Comparison of ENCODE assay signal across 14 cellular contexts in the genomic region with DNA sequence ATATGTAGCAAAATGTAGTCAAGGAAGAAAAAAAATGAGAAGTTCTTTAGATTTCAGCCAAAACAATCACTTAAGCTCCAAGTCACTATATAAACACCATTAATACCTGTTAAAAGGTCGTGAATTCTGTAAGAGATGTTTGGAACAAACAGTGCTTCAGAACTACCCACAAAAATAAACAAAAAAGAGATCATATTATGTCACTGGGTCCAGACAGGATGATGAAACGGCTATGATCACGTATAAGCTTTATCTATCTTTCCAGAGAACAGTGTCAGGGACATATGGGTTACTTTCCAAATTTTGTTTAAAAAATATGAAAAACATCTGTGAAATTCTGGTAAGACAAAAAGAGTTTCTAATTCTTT.
A peak's percentile ranks its signal among the peaks of the same experiment; 100 is the strongest.
DNase-seq lines count a peak whose midpoint lies in the region; ATAC-seq, FAIRE-seq and TF ChIP-seq lines count a peak whose summit lies in the region.
"Had no signal": no experiment of that assay in that cellular context is flagged by ENCODE, and none has a peak within 500 bp of the region (broad histone marks: within the 10 kb centered on the region; RNA-seq: fewer than 3 reads in every experiment).

No MANE protein-coding gene starts in this region.

- H3K4me3 ChIP-seq in HepG2 (replicated peaks in 1 of 3; ENCODE audit: insufficient read depth in 1 of 3, low read depth in 2 of 3, low read length in 3 of 3) = 0 out of 6 replicates have a peak overlapping the region, but pooled peaks of 1 of the 3 experiments have one; percentile 14
- H3K4me3 ChIP-seq in suprapubic skin = no peak overlapping the region
- no peak overlapping the region for H3K4me3 ChIP-seq in ovary
- H3K4me3 ChIP-seq: gastrocnemius medialis, smooth muscle cell had no signal

- peak; percentile 74 for ATAC-seq in HepG2
- ATAC-seq: gastrocnemius medialis, natural killer cell had no signal

- WGBS in HepG2 (ENCODE audit: low lambda C conversion rate) = 2% methylated on average over 3 of the region's 3 CpGs
- 52% methylated on average over 3 of the region's 3 CpGs for WGBS in suprapubic skin
- WGBS in ovary, 3 donors = 5 to 18% (median 7%) methylated on average over 3 of the region's 3 CpGs

- H2AFZ ChIP-seq in HepG2 (ENCODE audit: low read length) = no peak overlapping the region

- no peaks in the 10 kb centered on the region for H4K20me1 ChIP-seq in HepG2 (ENCODE audit: insufficient read depth, low read length)

- CTCF ChIA-PET in HepG2 (lab: Yijun Ruan, JAX; ENCODE audit: low intra/inter-chr PET ratio, low total read pairs) = no interaction called here

- H3K9me3 ChIP-seq in HepG2 (ENCODE audit: low read length) (no peaks in the 10 kb centered on the region), suprapubic skin (no peaks in the 10 kb centered on the region), ovary (no peaks in the 10 kb centered on the region)
- H3K9me3 ChIP-seq: gastrocnemius medialis had no signal

- in situ Hi-C loops in HepG2 (cut with HindIII; ENCODE audit: extremely low pct_ligation_motif_present, low pct_unique_long_range_greater_than_20kb) = no loop called here

- H3K27me3 ChIP-seq in HepG2 (ENCODE audit: control insufficient read depth in 1 of 2, insufficient read depth in 2 of 2, low read length in 2 of 2) (no peaks in the 10 kb centered on the region), suprapubic skin (no peaks in the 10 kb centered on the region), ovary (no peaks in the 10 kb centered on the region)
- H3K27me3 ChIP-seq: gastrocnemius medialis had no signal

- FAIRE-seq in HepG2 (lab: Jason Lieb, UNC) = peak; percentile 56
- FAIRE-seq: keratinocyte had no signal

- intact Hi-C loops in HepG2 (cut with micrococcal nuclease; ENCODE audit: unreplicated experiment) = loop anchor here (2.0 kb wide), 1 partner anchor 53 kb away; no protein-coding TSS in a partner anchor
- intact Hi-C loops in ovary (cut with DNase I) = no loop called here

- TF ChIP-seq POLR2A in HepG2 (IDR thresholded peaks at IDR 0.05; ENCODE audit: insufficient read depth in 1 of 2, low read depth in 2 of 2, low read length in 2 of 2) = no peak
- TF ChIP-seq POLR2A in suprapubic skin (IDR thresholded peaks at IDR 0.05) = no peak
- TF ChIP-seq POLR2A in ovary (IDR thresholded peaks at IDR 0.05) = no peak

- peak in 1 of 2 experiments; percentile 89; a peak in 2 of 4 replicates for TF ChIP-seq EP300 in HepG2 (IDR thresholded peaks at IDR 0.05; ENCODE audit: low read depth in 2 of 2, low read length in 2 of 2)
- peak; percentile 56; the same call in 1 of the 2 replicates for TF ChIP-seq EP300 in HepG2 (CRISPR knock-in tag; IDR thresholded peaks at IDR 0.05; ENCODE audit: borderline replicate concordance)
- no peak for TF ChIP-seq EP300 in suprapubic skin (IDR thresholded peaks at IDR 0.05)
- TF ChIP-seq EP300 in ovary (IDR thresholded peaks at IDR 0.05) = no peak

- TF ChIP-seq RAD21 in HepG2 (CRISPR knock-in tag; IDR thresholded peaks at IDR 0.05) = no peak

- H3K4me1 ChIP-seq in HepG2 (ENCODE audit: insufficient read depth, low read length) (peaks cover 72% of the 10 kb centered on the region), suprapubic skin (peaks cover 28% of the 10 kb centered on the region), ovary (ENCODE audit: insufficient read depth) (peaks cover 13% of the 10 kb centered on the region)

- TF ChIP-seq CTCF in HepG2 (CRISPR knock-in tag; IDR thresholded peaks at IDR 0.05) = no peak
- TF ChIP-seq CTCF in suprapubic skin (IDR thresholded peaks at IDR 0.05) = no peak
- TF ChIP-seq CTCF in ovary (IDR thresholded peaks at IDR 0.05) = no peak

- peaks cover 7% of the 10 kb centered on the region for H3K79me2 ChIP-seq in HepG2 (ENCODE audit: insufficient read depth, low read length)

- POLR2A ChIA-PET in HepG2 (lab: Yijun Ruan, JAX) = interaction anchor here (1.1 to 2.6 kb wide), 7 partner anchors 9 to 114 kb away, joined by 3 to 42 read pairs (median 6); a partner anchor contains a TSS

- H3K9ac ChIP-seq in HepG2 (ENCODE audit: insufficient read depth, low read depth, low read length) = peak overlapping the region; percentile 61; the same call in 1 of the 2 replicates

- H3K36me3 ChIP-seq in HepG2 (replicated peaks in 1 of 2; ENCODE audit: control insufficient read depth in 1 of 2, insufficient read depth in 2 of 2, low read length in 2 of 2) (no peaks in the 10 kb centered on the region), suprapubic skin (no peaks in the 10 kb centered on the region), ovary (no peaks in the 10 kb centered on the region)
- H3K36me3 ChIP-seq: gastrocnemius medialis had no signal

- DNase-seq in NCI-H2107 treated with DMSO at 0.1 percent for 48 hours (lab: John Stamatoyannopoulos, UW; ENCODE audit: unreplicated experiment) (peak; percentile 4), NCI-H2107 (lab: John Stamatoyannopoulos, UW) (no peak), caudate nucleus (lab: John Stamatoyannopoulos, UW) (no peak), HepG2 (ENCODE audit: low spot score) (peak; percentile 77), suprapubic skin (ENCODE audit: low spot score in 2 of 2) (no peak), DMS114 treated with DMSO at 0.1 percent for 48 hours (lab: John Stamatoyannopoulos, UW; ENCODE audit: unreplicated experiment) (no peak), HK-2 (ENCODE audit: unreplicated experiment) (no peak), ovary (no peak)
- DNase-seq: cortex of kidney, gastrocnemius medialis, natural killer cell, NCI-H1694 had no signal

- H3K4me2 ChIP-seq in HepG2 (ENCODE audit: low read depth, low read length) = peak overlapping the region; percentile 68
- H3K4me2 ChIP-seq: smooth muscle cell had no signal

- BruUV-seq in HepG2 (replicated peaks; lab: Mats Ljungman, UMichigan) = no TSS peak

- H3K27ac ChIP-seq in caudate nucleus (ENCODE audit: low read depth, low read length) (peak overlapping the region; percentile 15), HepG2 (ENCODE audit: extremely low read length, insufficient read depth, low read length) (peak overlapping the region; percentile 85), suprapubic skin (peak overlapping the region; percentile 80), ovary (peak overlapping the region in 1 of 2 donors; percentile 51)
- H3K27ac ChIP-seq: gastrocnemius medialis had no signal

TF ChIP-seq in HepG2, 621 proteins besides CTCF, POLR2A, EP300 and RAD21 (continues in another document):
- TF ChIP-seq ZNF790 (CRISPR knock-in tag; IDR thresholded peaks at IDR 0.05; ENCODE audit: borderline replicate concordance) = no peak
- TF ChIP-seq KLF13 (CRISPR knock-in tag; IDR thresholded peaks at IDR 0.05) = no peak
- TF ChIP-seq, protein P1, sequence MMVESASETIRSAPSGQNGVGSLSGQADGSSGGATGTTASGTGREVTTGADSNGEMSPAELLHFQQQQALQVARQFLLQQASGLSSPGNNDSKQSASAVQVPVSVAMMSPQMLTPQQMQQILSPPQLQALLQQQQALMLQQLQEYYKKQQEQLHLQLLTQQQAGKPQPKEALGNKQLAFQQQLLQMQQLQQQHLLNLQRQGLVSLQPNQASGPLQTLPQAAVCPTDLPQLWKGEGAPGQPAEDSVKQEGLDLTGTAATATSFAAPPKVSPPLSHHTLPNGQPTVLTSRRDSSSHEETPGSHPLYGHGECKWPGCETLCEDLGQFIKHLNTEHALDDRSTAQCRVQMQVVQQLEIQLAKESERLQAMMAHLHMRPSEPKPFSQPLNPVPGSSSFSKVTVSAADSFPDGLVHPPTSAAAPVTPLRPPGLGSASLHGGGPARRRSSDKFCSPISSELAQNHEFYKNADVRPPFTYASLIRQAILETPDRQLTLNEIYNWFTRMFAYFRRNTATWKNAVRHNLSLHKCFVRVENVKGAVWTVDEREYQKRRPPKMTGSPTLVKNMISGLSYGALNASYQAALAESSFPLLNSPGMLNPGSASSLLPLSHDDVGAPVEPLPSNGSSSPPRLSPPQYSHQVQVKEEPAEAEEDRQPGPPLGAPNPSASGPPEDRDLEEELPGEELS (CRISPR knock-in tag; IDR thresholded peaks at IDR 0.05) = peak; percentile 85
- TF ChIP-seq ZNF138 (CRISPR knock-in tag; IDR thresholded peaks at IDR 0.05; ENCODE audit: low read depth) = no peak
- no peak for TF ChIP-seq DNMT3B (CRISPR knock-in tag; conservative IDR thresholded peaks at IDR 0.05)
- no peak for TF ChIP-seq SOX6 (IDR thresholded peaks at IDR 0.05)
- peak; percentile 86 for TF ChIP-seq SOX6 (CRISPR knock-in tag; IDR thresholded peaks at IDR 0.05)
- no peak for TF ChIP-seq MTA1 (CRISPR knock-in tag; IDR thresholded peaks at IDR 0.05; ENCODE audit: borderline replicate concordance)
- TF ChIP-seq, protein P2, sequence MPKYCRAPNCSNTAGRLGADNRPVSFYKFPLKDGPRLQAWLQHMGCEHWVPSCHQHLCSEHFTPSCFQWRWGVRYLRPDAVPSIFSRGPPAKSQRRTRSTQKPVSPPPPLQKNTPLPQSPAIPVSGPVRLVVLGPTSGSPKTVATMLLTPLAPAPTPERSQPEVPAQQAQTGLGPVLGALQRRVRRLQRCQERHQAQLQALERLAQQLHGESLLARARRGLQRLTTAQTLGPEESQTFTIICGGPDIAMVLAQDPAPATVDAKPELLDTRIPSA (CRISPR knock-in tag; IDR thresholded peaks at IDR 0.05; ENCODE audit: borderline replicate concordance) = no peak
- TF ChIP-seq CEBPG (CRISPR knock-in tag; IDR thresholded peaks at IDR 0.05) = peak; percentile 90
- no peak for TF ChIP-seq THYN1 (CRISPR knock-in tag; IDR thresholded peaks at IDR 0.05; ENCODE audit: borderline replicate concordance, low read depth)
- TF ChIP-seq RFX3 (CRISPR knock-in tag; IDR thresholded peaks at IDR 0.05) = no peak
- TF ChIP-seq ZNF136 (CRISPR knock-in tag; IDR thresholded peaks at IDR 0.05; ENCODE audit: low read depth) = no peak
- 0 out of 2 replicates have a peak, but pooled peaks have one; percentile 13 for TF ChIP-seq ZNF331 (CRISPR knock-in tag; IDR thresholded peaks at IDR 0.05)
- TF ChIP-seq, protein P3, sequence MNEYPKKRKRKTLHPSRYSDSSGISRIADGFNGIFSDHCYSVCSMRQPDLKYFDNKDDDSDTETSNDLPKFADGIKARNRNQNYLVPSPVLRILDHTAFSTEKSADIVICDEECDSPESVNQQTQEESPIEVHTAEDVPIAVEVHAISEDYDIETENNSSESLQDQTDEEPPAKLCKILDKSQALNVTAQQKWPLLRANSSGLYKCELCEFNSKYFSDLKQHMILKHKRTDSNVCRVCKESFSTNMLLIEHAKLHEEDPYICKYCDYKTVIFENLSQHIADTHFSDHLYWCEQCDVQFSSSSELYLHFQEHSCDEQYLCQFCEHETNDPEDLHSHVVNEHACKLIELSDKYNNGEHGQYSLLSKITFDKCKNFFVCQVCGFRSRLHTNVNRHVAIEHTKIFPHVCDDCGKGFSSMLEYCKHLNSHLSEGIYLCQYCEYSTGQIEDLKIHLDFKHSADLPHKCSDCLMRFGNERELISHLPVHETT (CRISPR knock-in tag; conservative IDR thresholded peaks at IDR 0.05) = no peak

Comparison
In these comparisons a context has a peak if more than half of its experiments do, and no peak if none do; other contexts are left out.
1. DNase-seq: peak in NCI-H2107 treated with DMSO at 0.1 percent for 48 hours (single experiment) and HepG2 (single experiment); none in NCI-H2107 (single experiment), caudate nucleus (0 of 61), suprapubic skin (0 of 2), DMS114 treated with DMSO at 0.1 percent for 48 hours (single experiment), HK-2 (single experiment) and ovary (0 of 5).